14 cellular contexts compared by ENCODE assay signal in the genomic region with DNA sequence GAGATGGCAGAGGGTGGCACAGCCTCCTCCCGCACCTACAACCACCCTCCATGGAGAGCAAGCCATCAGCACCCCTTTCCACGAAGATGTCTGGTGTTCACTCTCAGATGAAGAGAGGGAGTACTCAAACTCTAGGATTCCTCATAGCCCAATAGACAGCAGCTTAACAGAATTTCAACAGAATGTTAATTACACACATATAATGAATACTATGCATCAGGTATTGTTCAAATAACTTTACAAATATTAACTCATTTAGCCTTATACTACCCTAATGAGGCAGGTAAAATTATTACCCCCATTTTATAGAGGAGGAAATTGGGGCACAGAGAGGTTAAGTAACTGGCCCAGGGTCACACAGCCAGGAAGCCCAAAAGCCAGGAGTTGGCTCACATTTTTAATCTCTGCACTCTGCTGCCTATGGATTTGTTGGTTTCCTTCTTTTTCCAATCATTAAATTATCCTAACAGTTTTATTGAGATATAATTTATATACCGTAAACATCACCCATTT. TPM values are rescaled to one million over a fixed set of nuclear protein-coding genes. Genes with fewer than 3 reads are reported as not detected.
DNase-seq lines count a peak whose midpoint lies in the region; ATAC-seq and TF ChIP-seq lines count a peak whose summit lies in the region.
"Had no signal": no experiment of that assay in that cellular context is flagged by ENCODE, and none has a peak within 500 bp of the region (broad histone marks: within the 10 kb centered on the region; RNA-seq: fewer than 3 reads in every experiment).

No MANE protein-coding gene starts in this region.

- ATAC-seq in GM18520 (IDR thresholded peaks at IDR 0.05; ENCODE audit: unreplicated experiment): no peak
- no peak for ATAC-seq in HG03354 (IDR thresholded peaks at IDR 0.05; ENCODE audit: poor library complexity, severe bottlenecking, unreplicated experiment)
- ATAC-seq: T-cell had no signal

- intact Hi-C loops in esophagus muscularis mucosa (cut with DNase I) (loop anchor here (2.0 kb wide), 1 partner anchor 161 kb away; no protein-coding TSS in a partner anchor), testis (cut with DNase I; ENCODE audit: low total_unique reads) (loop anchor here (5.0 kb wide), 1 partner anchor 165 kb away; the partner anchor contains the start of gene RHOB)

- H3K9me3 ChIP-seq in SJSA1 (replicated peaks) (no peaks in the 10 kb centered on the region; the same call in 1 of the 2 replicates), esophagus muscularis mucosa (no peaks in the 10 kb centered on the region), muscle layer of duodenum (ENCODE audit: control insufficient read depth in 1 of 2, low read length in 2 of 2) (no peaks in the 10 kb centered on the region), testis (no peaks in the 10 kb centered on the region)

- H3K27ac ChIP-seq in SJSA1 (peak overlapping the region; percentile 58), esophagus muscularis mucosa (replicated peaks in 1 of 4) (peak overlapping the region; percentile 96 to 99 (median 96)), muscle layer of duodenum (ENCODE audit: low read length) (peak overlapping the region; percentile 85), testis (peak overlapping the region; percentile 46 to 47)
- H3K27ac ChIP-seq: HL-60 had no signal

- H3K4me3 ChIP-seq in SJSA1 (no peak overlapping the region), esophagus muscularis mucosa (no peak overlapping the region), muscle layer of duodenum (ENCODE audit: low read depth in 1 of 2, low read length in 2 of 2) (peak overlapping the region in 1 of 2 donors; percentile 30), testis (no peak overlapping the region)

- peaks cover 18% of the 10 kb centered on the region for H3K4me1 ChIP-seq in SJSA1 (replicated peaks)
- peaks cover 82 to 87% (median 84%) of the 10 kb centered on the region in 4 donors for H3K4me1 ChIP-seq in esophagus muscularis mucosa
- H3K4me1 ChIP-seq in muscle layer of duodenum (ENCODE audit: control insufficient read depth in 1 of 2, insufficient read depth in 2 of 2, low read length in 2 of 2): peaks cover 48 to 81% of the 10 kb centered on the region in 2 donors
- peaks cover 34% of the 10 kb centered on the region for H3K4me1 ChIP-seq in testis

- TF ChIP-seq EP300 in esophagus muscularis mucosa (IDR thresholded peaks at IDR 0.05): no peak

- DNase-seq in SJSA1 (ENCODE audit: low read depth in 1 of 2, low spot score in 2 of 2): no peak
- no peak for DNase-seq in esophagus muscularis mucosa (ENCODE audit: extremely low spot score)
- DNase-seq in testis: no peak
- no peak for DNase-seq in activated CD4-positive, alpha-beta T cell treated with anti-CD3 and anti-CD28 coated beads, Interleukin-2, amount 50 U/mL, for 48 hours
- no peak for DNase-seq in NCI-H69 (lab: John Stamatoyannopoulos, UW)
- DNase-seq: activated CD4-positive, CD25-positive, alpha-beta regulatory T cell treated with anti-CD3 and anti-CD28 coated beads, Interleukin-2, amount 50 U/mL, for 72 hours; activated T-cell treated with anti-CD3 and anti-CD28 coated beads for 4 hours; Kasumi-1; NCI-H524 treated with DMSO at 0.1 percent for 48 hours; T-cell had no signal

- WGBS in esophagus muscularis mucosa: 91% methylated on average over 3 of the region's 3 CpGs
- 88 to 90% methylated on average over 1 to 3 of the region's 3 CpGs for WGBS in testis, 2 donors

- H3K36me3 ChIP-seq in SJSA1: no peaks in the 10 kb centered on the region
- H3K36me3 ChIP-seq in esophagus muscularis mucosa: no peaks in the 10 kb centered on the region
- no peaks in the 10 kb centered on the region for H3K36me3 ChIP-seq in muscle layer of duodenum (ENCODE audit: control insufficient read depth in 1 of 2, insufficient read depth in 2 of 2, low read length in 2 of 2)
- no peaks in the 10 kb centered on the region for H3K36me3 ChIP-seq in testis (ENCODE audit: low read depth, missing control alignments)

- no peaks in the 10 kb centered on the region for H3K27me3 ChIP-seq in SJSA1 (replicated peaks)
- H3K27me3 ChIP-seq in esophagus muscularis mucosa: no peaks in the 10 kb centered on the region
- H3K27me3 ChIP-seq in muscle layer of duodenum (ENCODE audit: low read depth, low read length): no peaks in the 10 kb centered on the region
- no peaks in the 10 kb centered on the region for H3K27me3 ChIP-seq in testis

- TF ChIP-seq CTCF in esophagus muscularis mucosa (IDR thresholded peaks at IDR 0.05): no peak
- no peak for TF ChIP-seq CTCF in testis (IDR thresholded peaks at IDR 0.05)

- TF ChIP-seq POLR2A in esophagus muscularis mucosa (IDR thresholded peaks at IDR 0.05; ENCODE audit: low read depth): no peak
- no peak for TF ChIP-seq POLR2A in testis (IDR thresholded peaks at IDR 0.05)

RNA-seq across cellular contexts. Expression of gene HS1BP3, which starts 39.0 kb away (rescaled TPM):
- 17.2 and 32.3 TPM in 2 replicates for total RNA-seq in SJSA1 (2014; rRNA removed; shearing (Covaris generic))
- total RNA-seq in esophagus muscularis mucosa: 10 to 100 TPM; 42.6 to 95.6 (median 60.0) TPM
- 10 to 100 TPM; 23.5 to 31.6 TPM for total RNA-seq in testis
- 25.0 TPM for polyA plus RNA-seq in testis (ENCODE audit: insufficient read depth, low read depth, low replicate concordance)

RNA-seq across cellular contexts. Expression of gene GDF7, which starts 55.0 kb away (rescaled TPM):
- total RNA-seq in SJSA1 (2014; rRNA removed; shearing (Covaris generic)): 0.03 TPM in 1 of 2 replicates, not detected in the other
- total RNA-seq in esophagus muscularis mucosa (10 to 100 TPM in 1 of 4 donors, 1 to 10 TPM in 3; 2.7 to 10.4 (median 7.4) TPM), testis (1 to 10 TPM in 1 of 2 donors, under 1 TPM in 1; 0.62 to 1.1 TPM)
- 0.69 TPM for polyA plus RNA-seq in testis (ENCODE audit: insufficient read depth, low read depth, low replicate concordance)

Comparison
In these comparisons a context has a peak if more than half of its experiments do, and no peak if none do; other contexts are left out.
1. H3K27ac ChIP-seq: peak in every context shown above with its lines; median percentile 96 in esophagus muscularis mucosa; 85 in muscle layer of duodenum; 58 in SJSA1; 46 in testis.